Comparison of ENCODE assay signal across 8 cellular contexts in the genomic region with DNA sequence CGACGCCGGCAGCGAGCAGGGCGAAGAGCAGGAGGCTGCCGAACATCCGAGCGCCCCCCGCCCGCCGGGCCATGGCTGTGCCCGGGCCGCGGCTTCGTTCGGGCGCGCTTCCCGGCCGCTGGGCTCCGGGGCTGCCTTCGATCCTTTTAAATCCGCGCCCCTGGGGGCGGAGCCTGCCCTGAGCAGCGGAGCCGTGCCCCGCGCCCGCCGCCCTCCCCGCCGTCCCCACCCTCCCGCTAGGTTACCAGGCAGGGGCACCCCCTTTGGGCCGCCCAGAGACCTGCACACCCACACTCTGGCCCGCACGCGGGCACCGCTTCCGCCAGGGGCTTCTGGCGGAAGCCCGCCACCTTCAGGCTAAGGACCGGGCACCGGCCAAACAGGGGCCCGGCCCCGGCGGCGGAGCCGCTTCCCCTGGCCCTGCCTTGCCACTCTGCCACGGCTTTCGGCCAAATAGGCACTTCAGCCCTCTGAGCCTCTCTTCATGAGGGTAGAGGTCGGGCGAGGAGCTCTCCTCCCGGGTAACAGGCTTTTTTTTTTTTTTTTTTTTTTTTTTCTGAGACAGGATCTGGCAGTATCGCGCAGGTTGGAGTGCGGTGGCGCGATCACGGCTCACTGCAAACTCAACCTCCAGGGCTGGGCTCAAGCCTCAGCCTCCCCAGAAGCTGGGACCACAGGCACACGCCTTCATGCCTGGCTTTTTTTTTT. TPM values are rescaled to one million over a fixed set of nuclear protein-coding genes. Genes with fewer than 3 reads are reported as not detected.
DNase-seq lines count a peak whose midpoint lies in the region; ATAC-seq and TF ChIP-seq lines count a peak whose summit lies in the region.

A gene with protein sequence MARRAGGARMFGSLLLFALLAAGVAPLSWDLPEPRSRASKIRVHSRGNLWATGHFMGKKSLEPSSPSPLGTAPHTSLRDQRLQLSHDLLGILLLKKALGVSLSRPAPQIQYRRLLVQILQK (minus strand): TSS at position 120 of the 708 bp plus-strand sequence. CDS start 47 bp downstream, at position 73.

- CTCF ChIA-PET in OCI-LY7 (lab: Charles Lee; ENCODE audit: unreplicated experiment): interaction anchor here (1.0 kb wide), 1 partner anchor 72 kb away, joined by 3 read pairs; no protein-coding TSS in a partner anchor

- H3K9me3 Mint-ChIP-seq in activated T-cell treated with anti-CD3 and anti-CD28 coated beads, Interleukin-2, amount 50 U/mL, for 24 hours: no peaks in the 10 kb centered on the region

- peak within 1 kb of the TSS; percentile 88 for H3K27ac Mint-ChIP-seq in activated T-cell treated with anti-CD3 and anti-CD28 coated beads, Interleukin-2, amount 50 U/mL, for 24 hours

- peaks cover 5% of the 10 kb centered on the region; the same call in 1 of the 2 replicates for H3K79me2 ChIP-seq in OCI-LY7 (ENCODE audit: insufficient read depth, low read depth, low read length)

- H3K4me3 Mint-ChIP-seq in activated T-cell treated with anti-CD3 and anti-CD28 coated beads, Interleukin-2, amount 50 U/mL, for 24 hours: peak within 1 kb of the TSS; percentile 75

- H3K27me3 Mint-ChIP-seq in activated T-cell treated with anti-CD3 and anti-CD28 coated beads, Interleukin-2, amount 50 U/mL, for 24 hours: no peaks in the 10 kb centered on the region

- peak; percentile 81 for TF ChIP-seq CTCF in OCI-LY7 (conservative IDR thresholded peaks at IDR 0.05; ENCODE audit: low read length)

- H3K36me3 ChIP-seq in HUES64 (ENCODE audit: insufficient read depth, low read length) (no peaks in the 10 kb centered on the region), OCI-LY7 (ENCODE audit: insufficient read depth, low read length) (no peaks in the 10 kb centered on the region), muscle layer of colon (ENCODE audit: insufficient read depth, low read length) (no peaks in the 10 kb centered on the region)

- H3K4me1 ChIP-seq in HUES64 (ENCODE audit: insufficient read depth, low read length): peaks cover 9% of the 10 kb centered on the region; the same call in 1 of the 2 replicates
- H3K4me1 ChIP-seq in OCI-LY7 (ENCODE audit: insufficient read depth, low read length, poor library complexity, severe bottlenecking): peaks cover 43% of the 10 kb centered on the region
- peaks cover 21% of the 10 kb centered on the region for H3K4me1 ChIP-seq in muscle layer of colon (ENCODE audit: insufficient read depth, low read length)

- H3K36me3 Mint-ChIP-seq in activated T-cell treated with anti-CD3 and anti-CD28 coated beads, Interleukin-2, amount 50 U/mL, for 24 hours (ENCODE audit: low read depth): peaks cover 23% of the 10 kb centered on the region

- H3K27me3 ChIP-seq in HUES64 (ENCODE audit: insufficient read depth, low read length): peaks cover 24% of the 10 kb centered on the region
- H3K27me3 ChIP-seq in muscle layer of colon (ENCODE audit: control insufficient read depth in 1 of 2, insufficient read depth in 2 of 2, low read length in 2 of 2): no peaks in the 10 kb centered on the region

- intact Hi-C loops in OCI-LY7 (cut with micrococcal nuclease; ENCODE audit: unreplicated experiment): loop anchor here (1.0 to 2.0 kb wide), 4 partner anchors 69 to 270 kb away; a partner anchor contains a TSS

- H3K4me1 Mint-ChIP-seq in activated T-cell treated with anti-CD3 and anti-CD28 coated beads, Interleukin-2, amount 50 U/mL, for 24 hours (ENCODE audit: low read depth): peaks cover 39% of the 10 kb centered on the region

- H3K4me3 ChIP-seq in HUES64 (ENCODE audit: low read length) (peak within 1 kb of the TSS; percentile 73), OCI-LY7 (ENCODE audit: low read depth, low read length, poor library complexity, severe bottlenecking) (peak within 1 kb of the TSS; percentile 68), muscle layer of colon (ENCODE audit: low read depth in 1 of 2, low read length in 2 of 2) (peak within 1 kb of the TSS; percentile 67 to 70)

- peak within 1 kb of the TSS; percentile 83 for H3K4me2 ChIP-seq in OCI-LY7 (ENCODE audit: low read length)

- no peaks in the 10 kb centered on the region for H3K9me3 ChIP-seq in HUES64 (ENCODE audit: insufficient read depth, low read depth, low read length)
- H3K9me3 ChIP-seq in OCI-LY7 (ENCODE audit: low read length): no peaks in the 10 kb centered on the region
- no peaks in the 10 kb centered on the region for H3K9me3 ChIP-seq in muscle layer of colon (ENCODE audit: low read length)

- 4% methylated on average over 61 of the region's 61 CpGs for WGBS in HUES64

- H3K9me2 ChIP-seq in OCI-LY7 (ENCODE audit: insufficient read depth, low read length): no peaks in the 10 kb centered on the region

- BruUV-seq in OCI-LY7 (replicated peaks; lab: Mats Ljungman, UMichigan): no TSS peak

- POLR2A ChIA-PET in OCI-LY7 (lab: Charles Lee): interaction anchor here (0.6 to 1.2 kb wide), 8 partner anchors 27 to 267 kb away, joined by 3 to 9 read pairs (median 3); no protein-coding TSS in a partner anchor

- H3K27ac ChIP-seq in HUES64 (ENCODE audit: low read depth, low read length) (peak within 1 kb of the TSS; percentile 72), OCI-LY7 (ENCODE audit: low read depth, low read length, poor library complexity, severe bottlenecking) (peak within 1 kb of the TSS; percentile 60), muscle layer of colon (ENCODE audit: low read depth, low read length) (peak within 1 kb of the TSS; percentile 75)

- H2AFZ ChIP-seq in OCI-LY7 (ENCODE audit: low read length): peak within 1 kb of the TSS; percentile 89

- peak; percentile 95 for DNase-seq in D341Med (ENCODE audit: low spot score)
- peak; percentile 95 for DNase-seq in OCI-LY7 (ENCODE audit: low spot score)
- peak; percentile 91 for DNase-seq in activated T-cell treated with anti-CD3 and anti-CD28 coated beads, Interleukin-2, amount 50 U/mL, for 24 hours
- peak; percentile 54 for DNase-seq in stimulated activated CD8-positive, alpha-beta memory T cell treated with anti-CD3 and anti-CD28 coated beads, Interleukin-7, amount 100 ng/mL, for 24 hours (ENCODE audit: low read depth)

- peak within 1 kb of the TSS; percentile 75 for H3K9ac ChIP-seq in HUES64 (ENCODE audit: low read depth, low read length)
- peak within 1 kb of the TSS; percentile 64 for H3K9ac ChIP-seq in muscle layer of colon (ENCODE audit: low read length)

- ATAC-seq in GM21381 (IDR thresholded peaks at IDR 0.05; ENCODE audit: unreplicated experiment) (peak; percentile 63), esophagus mucosa (peak; percentile 60)

- H4K20me1 ChIP-seq in OCI-LY7 (ENCODE audit: insufficient read depth, low read length): no peaks in the 10 kb centered on the region

RNA-seq across cellular contexts. Expression of the gene that starts here (rescaled TPM):
- 10.5 TPM for polyA plus RNA-seq in HUES64 (2013, experiment 1 of 2)
- polyA plus RNA-seq in HUES64 (2013, experiment 2 of 2): 11.5 TPM
- 5.3 and 10.3 TPM in 2 replicates for total RNA-seq in OCI-LY7 (2014; rRNA removed; shearing (Covaris generic))
- total RNA-seq in OCI-LY7 (2022) (6.6 and 8.7 TPM in 2 replicates), esophagus mucosa (12.8 TPM)

Comparison
In these comparisons a context has a peak if more than half of its experiments do, and no peak if none do; other contexts are left out.
1. Peak in every context shown above with its lines: DNase-seq, ATAC-seq, H3K4me3 ChIP-seq and H3K27ac ChIP-seq.